9 cellular contexts compared by ENCODE assay signal in genomic region chr10:63795461-63795860, GRCh38.
"Had no signal": no experiment of that assay in that cellular context is flagged by ENCODE, and none has a peak within 500 bp of the region (broad histone marks: within the 10 kb centered on the region; RNA-seq: fewer than 3 reads in every experiment).

No MANE protein-coding gene starts in this region.

- H3K4me3 ChIP-seq: GM23248, HAP-1 had no signal

- H3K4me3 Mint-ChIP-seq: IgD-negative memory B cell had no signal

- H3K4me1 ChIP-seq: HAP-1 had no signal

- H3K36me3 ChIP-seq: HAP-1 had no signal

- H3K9ac ChIP-seq: GM23248, KMS-11 had no signal

- H3K4me1 Mint-ChIP-seq: IgD-negative memory B cell had no signal

- H2AFZ ChIP-seq: GM23248 had no signal

- H3K27ac ChIP-seq: GM23248, KMS-11 had no signal

- H3K9me3 ChIP-seq: HAP-1 had no signal

- H3K4me2 ChIP-seq: KMS-11 had no signal

- ATAC-seq: HCT116 had no signal

- H3K27ac Mint-ChIP-seq: IgD-negative memory B cell had no signal

- DNase-seq: GM23248, GOT3, H7, Karpas-422, KBM-7 had no signal
